ENCODE assay signal across 1 cellular context in the genomic region with DNA sequence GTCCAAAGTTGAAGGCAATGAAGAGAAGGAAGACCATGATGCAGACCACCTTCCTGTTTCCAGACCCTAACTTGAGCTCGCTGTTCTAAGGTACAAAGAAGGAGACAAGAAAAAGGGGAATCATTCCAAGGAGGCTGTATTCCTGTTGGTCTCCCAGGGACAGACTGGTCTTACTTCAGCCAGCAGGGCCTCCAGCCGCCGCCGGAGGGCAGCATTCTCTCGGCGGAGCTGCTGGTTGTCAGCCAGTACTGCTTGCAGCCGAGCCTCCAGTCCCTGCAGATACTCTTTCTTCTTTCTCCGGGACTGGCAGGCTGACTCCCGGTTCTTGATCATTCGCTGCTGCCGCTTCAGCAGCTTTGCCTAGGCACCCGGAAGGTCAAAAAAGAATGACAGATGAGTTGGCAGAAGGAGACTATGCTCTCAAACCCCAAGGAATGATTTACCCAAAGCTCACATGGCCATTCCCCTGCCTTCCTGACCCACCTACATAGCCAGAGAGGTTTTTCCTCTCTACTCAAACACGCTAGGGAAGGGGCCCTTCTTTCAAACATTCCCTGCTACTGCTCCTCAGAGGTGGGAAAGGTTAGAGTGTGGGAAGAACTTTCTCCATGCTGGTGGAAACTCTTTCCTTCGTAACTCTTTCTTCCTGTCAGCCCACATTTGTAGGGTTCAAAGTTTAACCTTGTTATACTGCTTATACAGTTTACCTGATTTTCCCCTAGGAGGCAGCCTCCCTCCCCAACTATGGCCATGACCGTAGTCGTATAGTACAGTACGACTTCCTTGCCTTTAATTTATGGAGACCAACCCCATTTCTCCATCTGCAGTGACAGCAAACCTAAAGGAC.
TF ChIP-seq lines count a peak whose summit lies in the region.

No MANE protein-coding gene starts in this region.

TF ChIP-seq in HepG2, 621 proteins besides CTCF, POLR2A, EP300 and RAD21 (continued from another document and continues in another):
- TF ChIP-seq KDM5B (CRISPR knock-in tag; IDR thresholded peaks at IDR 0.05; ENCODE audit: borderline replicate concordance): 0 out of 2 replicates have a peak, but pooled peaks have one; percentile 35
- no peak for TF ChIP-seq PHB2 (IDR thresholded peaks at IDR 0.05; ENCODE audit: partially characterized antibody)
- no peak for TF ChIP-seq ZNF318 (CRISPR knock-in tag; IDR thresholded peaks at IDR 0.05)
- TF ChIP-seq, protein P1, sequence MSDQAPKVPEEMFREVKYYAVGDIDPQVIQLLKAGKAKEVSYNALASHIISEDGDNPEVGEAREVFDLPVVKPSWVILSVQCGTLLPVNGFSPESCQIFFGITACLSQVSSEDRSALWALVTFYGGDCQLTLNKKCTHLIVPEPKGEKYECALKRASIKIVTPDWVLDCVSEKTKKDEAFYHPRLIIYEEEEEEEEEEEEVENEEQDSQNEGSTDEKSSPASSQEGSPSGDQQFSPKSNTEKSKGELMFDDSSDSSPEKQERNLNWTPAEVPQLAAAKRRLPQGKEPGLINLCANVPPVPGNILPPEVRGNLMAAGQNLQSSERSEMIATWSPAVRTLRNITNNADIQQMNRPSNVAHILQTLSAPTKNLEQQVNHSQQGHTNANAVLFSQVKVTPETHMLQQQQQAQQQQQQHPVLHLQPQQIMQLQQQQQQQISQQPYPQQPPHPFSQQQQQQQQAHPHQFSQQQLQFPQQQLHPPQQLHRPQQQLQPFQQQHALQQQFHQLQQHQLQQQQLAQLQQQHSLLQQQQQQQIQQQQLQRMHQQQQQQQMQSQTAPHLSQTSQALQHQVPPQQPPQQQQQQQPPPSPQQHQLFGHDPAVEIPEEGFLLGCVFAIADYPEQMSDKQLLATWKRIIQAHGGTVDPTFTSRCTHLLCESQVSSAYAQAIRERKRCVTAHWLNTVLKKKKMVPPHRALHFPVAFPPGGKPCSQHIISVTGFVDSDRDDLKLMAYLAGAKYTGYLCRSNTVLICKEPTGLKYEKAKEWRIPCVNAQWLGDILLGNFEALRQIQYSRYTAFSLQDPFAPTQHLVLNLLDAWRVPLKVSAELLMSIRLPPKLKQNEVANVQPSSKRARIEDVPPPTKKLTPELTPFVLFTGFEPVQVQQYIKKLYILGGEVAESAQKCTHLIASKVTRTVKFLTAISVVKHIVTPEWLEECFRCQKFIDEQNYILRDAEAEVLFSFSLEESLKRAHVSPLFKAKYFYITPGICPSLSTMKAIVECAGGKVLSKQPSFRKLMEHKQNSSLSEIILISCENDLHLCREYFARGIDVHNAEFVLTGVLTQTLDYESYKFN (CRISPR knock-in tag; conservative IDR thresholded peaks at IDR 0.05): peak; percentile 67
- TF ChIP-seq TFDP1 (CRISPR knock-in tag; IDR thresholded peaks at IDR 0.05; ENCODE audit: borderline replicate concordance): peak; percentile 47; the same call in 1 of the 2 replicates
- TF ChIP-seq IRX3 (CRISPR knock-in tag; IDR thresholded peaks at IDR 0.05; ENCODE audit: borderline replicate concordance, low read depth): no peak
- TF ChIP-seq ELF4 (CRISPR knock-in tag; IDR thresholded peaks at IDR 0.05; ENCODE audit: borderline replicate concordance): no peak
- TF ChIP-seq, protein P2, sequence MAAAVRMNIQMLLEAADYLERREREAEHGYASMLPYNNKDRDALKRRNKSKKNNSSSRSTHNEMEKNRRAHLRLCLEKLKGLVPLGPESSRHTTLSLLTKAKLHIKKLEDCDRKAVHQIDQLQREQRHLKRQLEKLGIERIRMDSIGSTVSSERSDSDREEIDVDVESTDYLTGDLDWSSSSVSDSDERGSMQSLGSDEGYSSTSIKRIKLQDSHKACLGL (CRISPR knock-in tag; IDR thresholded peaks at IDR 0.05): peak; percentile 22; the same call in 1 of the 2 replicates
- TF ChIP-seq ZNF331 (CRISPR knock-in tag; IDR thresholded peaks at IDR 0.05): peak; percentile 82
- TF ChIP-seq TCF7L2 (IDR thresholded peaks at IDR 0.05; ENCODE audit: low read depth, low read length): no peak
- TF ChIP-seq MXD4 (CRISPR knock-in tag; IDR thresholded peaks at IDR 0.05): peak; percentile 82; the same call in 1 of the 2 replicates
- TF ChIP-seq, protein P3, sequence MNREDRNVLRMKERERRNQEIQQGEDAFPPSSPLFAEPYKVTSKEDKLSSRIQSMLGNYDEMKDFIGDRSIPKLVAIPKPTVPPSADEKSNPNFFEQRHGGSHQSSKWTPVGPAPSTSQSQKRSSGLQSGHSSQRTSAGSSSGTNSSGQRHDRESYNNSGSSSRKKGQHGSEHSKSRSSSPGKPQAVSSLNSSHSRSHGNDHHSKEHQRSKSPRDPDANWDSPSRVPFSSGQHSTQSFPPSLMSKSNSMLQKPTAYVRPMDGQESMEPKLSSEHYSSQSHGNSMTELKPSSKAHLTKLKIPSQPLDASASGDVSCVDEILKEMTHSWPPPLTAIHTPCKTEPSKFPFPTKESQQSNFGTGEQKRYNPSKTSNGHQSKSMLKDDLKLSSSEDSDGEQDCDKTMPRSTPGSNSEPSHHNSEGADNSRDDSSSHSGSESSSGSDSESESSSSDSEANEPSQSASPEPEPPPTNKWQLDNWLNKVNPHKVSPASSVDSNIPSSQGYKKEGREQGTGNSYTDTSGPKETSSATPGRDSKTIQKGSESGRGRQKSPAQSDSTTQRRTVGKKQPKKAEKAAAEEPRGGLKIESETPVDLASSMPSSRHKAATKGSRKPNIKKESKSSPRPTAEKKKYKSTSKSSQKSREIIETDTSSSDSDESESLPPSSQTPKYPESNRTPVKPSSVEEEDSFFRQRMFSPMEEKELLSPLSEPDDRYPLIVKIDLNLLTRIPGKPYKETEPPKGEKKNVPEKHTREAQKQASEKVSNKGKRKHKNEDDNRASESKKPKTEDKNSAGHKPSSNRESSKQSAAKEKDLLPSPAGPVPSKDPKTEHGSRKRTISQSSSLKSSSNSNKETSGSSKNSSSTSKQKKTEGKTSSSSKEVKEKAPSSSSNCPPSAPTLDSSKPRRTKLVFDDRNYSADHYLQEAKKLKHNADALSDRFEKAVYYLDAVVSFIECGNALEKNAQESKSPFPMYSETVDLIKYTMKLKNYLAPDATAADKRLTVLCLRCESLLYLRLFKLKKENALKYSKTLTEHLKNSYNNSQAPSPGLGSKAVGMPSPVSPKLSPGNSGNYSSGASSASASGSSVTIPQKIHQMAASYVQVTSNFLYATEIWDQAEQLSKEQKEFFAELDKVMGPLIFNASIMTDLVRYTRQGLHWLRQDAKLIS (CRISPR knock-in tag; IDR thresholded peaks at IDR 0.05): no peak
- peak; percentile 49; the same call in 1 of the 2 replicates for TF ChIP-seq TAF1 (CRISPR knock-in tag; IDR thresholded peaks at IDR 0.05)
- TF ChIP-seq SATB2 (CRISPR knock-in tag; IDR thresholded peaks at IDR 0.05): no peak
- TF ChIP-seq ZNF431 (CRISPR knock-in tag; IDR thresholded peaks at IDR 0.05; ENCODE audit: borderline replicate concordance, low read depth): no peak
- TF ChIP-seq TOE1 (CRISPR knock-in tag; IDR thresholded peaks at IDR 0.05): 0 out of 2 replicates have a peak, but pooled peaks have one; percentile 14
- TF ChIP-seq CERS6 (CRISPR knock-in tag; IDR thresholded peaks at IDR 0.05): no peak
- TF ChIP-seq SOX13 (IDR thresholded peaks at IDR 0.05): no peak
- 0 out of 4 replicates have a peak, but pooled peaks of 1 of the 2 experiments have one; percentile 80 for TF ChIP-seq SOX13 (CRISPR knock-in tag; conservative IDR thresholded peaks at IDR 0.05 in 1 of 2, IDR thresholded peaks at IDR 0.05 in 1 of 2)
- TF ChIP-seq, protein P4, sequence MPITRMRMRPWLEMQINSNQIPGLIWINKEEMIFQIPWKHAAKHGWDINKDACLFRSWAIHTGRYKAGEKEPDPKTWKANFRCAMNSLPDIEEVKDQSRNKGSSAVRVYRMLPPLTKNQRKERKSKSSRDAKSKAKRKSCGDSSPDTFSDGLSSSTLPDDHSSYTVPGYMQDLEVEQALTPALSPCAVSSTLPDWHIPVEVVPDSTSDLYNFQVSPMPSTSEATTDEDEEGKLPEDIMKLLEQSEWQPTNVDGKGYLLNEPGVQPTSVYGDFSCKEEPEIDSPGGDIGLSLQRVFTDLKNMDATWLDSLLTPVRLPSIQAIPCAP (CRISPR knock-in tag; IDR thresholded peaks at IDR 0.05; ENCODE audit: low read depth): no peak
- no peak; the same call in 1 of the 2 replicates for TF ChIP-seq KDM5A (IDR thresholded peaks at IDR 0.05; ENCODE audit: borderline replicate concordance, low read length)
- TF ChIP-seq FOXC1 (CRISPR knock-in tag; IDR thresholded peaks at IDR 0.05; ENCODE audit: borderline replicate concordance): no peak; the same call in 1 of the 2 replicates
- TF ChIP-seq ZNF572 (CRISPR knock-in tag; IDR thresholded peaks at IDR 0.05): no peak; the same call in 1 of the 2 replicates
- TF ChIP-seq ZFP37 (CRISPR knock-in tag; IDR thresholded peaks at IDR 0.05; ENCODE audit: borderline replicate concordance): peak; percentile 54; the same call in 1 of the 2 replicates
- TF ChIP-seq, protein P5, sequence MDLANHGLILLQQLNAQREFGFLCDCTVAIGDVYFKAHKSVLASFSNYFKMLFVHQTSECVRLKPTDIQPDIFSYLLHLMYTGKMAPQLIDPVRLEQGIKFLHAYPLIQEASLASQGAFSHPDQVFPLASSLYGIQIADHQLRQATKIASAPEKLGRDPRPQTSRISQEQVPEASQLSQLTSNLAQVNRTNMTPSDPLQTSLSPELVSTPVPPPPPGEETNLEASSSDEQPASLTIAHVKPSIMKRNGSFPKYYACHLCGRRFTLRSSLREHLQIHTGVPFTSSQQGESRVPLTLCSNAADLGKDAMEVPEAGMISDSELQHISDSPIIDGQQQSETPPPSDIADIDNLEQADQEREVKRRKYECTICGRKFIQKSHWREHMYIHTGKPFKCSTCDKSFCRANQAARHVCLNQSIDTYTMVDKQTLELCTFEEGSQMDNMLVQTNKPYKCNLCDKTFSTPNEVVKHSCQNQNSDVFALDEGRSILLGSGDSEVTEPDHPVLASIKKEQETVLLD (CRISPR knock-in tag; IDR thresholded peaks at IDR 0.05; ENCODE audit: low read depth): no peak
- peak; percentile 33; the same call in 1 of the 2 replicates for TF ChIP-seq ZNF225 (CRISPR knock-in tag; IDR thresholded peaks at IDR 0.05)
- TF ChIP-seq, protein P6, sequence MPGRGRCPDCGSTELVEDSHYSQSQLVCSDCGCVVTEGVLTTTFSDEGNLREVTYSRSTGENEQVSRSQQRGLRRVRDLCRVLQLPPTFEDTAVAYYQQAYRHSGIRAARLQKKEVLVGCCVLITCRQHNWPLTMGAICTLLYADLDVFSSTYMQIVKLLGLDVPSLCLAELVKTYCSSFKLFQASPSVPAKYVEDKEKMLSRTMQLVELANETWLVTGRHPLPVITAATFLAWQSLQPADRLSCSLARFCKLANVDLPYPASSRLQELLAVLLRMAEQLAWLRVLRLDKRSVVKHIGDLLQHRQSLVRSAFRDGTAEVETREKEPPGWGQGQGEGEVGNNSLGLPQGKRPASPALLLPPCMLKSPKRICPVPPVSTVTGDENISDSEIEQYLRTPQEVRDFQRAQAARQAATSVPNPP (CRISPR knock-in tag; IDR thresholded peaks at IDR 0.05): no peak
